Comparison of ENCODE assay signal across 1 cellular context in the genomic region with DNA sequence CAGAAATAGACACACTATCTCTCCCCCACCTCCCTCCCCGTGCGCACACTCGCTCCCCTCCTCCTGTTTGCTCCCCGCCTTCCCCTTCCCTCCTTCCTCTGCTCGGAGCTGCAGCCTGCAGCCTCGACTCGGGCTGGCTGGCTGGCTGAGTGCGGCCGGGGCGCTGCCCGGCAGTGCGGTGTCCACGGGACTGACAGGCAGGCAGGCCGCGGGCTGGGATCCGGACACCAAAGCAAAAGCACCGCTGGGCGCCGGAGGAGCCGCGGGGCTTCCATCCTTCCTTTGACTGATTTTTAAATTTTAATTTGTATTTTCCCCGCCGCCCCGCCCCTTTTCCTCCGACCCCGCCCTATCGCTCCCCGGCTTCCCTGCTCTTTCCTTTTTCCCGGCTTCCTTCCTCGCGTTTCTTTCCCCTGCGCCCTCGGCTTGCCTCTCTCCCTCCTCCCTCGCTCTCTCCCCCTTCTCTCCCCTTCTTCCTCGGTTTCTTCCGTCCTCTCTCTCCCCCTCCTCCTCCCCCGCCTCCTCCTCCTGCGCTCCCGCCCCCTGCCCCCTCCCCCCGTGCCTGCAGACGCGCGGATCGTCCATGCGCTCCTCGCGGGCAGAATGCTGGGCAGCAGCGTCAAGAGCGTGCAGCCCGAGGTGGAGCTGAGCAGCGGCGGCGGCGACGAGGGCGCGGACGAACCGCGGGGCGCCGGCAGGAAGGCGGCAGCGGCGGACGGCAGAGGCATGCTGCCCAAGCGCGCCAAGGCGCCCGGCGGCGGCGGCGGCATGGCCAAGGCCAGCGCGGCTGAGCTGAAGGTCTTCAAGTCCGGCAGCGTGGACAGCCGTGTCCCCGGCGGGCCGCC.
A peak's percentile ranks its signal among the peaks of the same experiment; 100 is the strongest.
TF ChIP-seq lines count a peak whose summit lies in the region.

No MANE protein-coding gene starts in this region.

TF ChIP-seq in K562, 482 proteins besides CTCF, POLR2A, EP300 and RAD21 (continued from another document and continues in another):
- TF ChIP-seq, protein P1, sequence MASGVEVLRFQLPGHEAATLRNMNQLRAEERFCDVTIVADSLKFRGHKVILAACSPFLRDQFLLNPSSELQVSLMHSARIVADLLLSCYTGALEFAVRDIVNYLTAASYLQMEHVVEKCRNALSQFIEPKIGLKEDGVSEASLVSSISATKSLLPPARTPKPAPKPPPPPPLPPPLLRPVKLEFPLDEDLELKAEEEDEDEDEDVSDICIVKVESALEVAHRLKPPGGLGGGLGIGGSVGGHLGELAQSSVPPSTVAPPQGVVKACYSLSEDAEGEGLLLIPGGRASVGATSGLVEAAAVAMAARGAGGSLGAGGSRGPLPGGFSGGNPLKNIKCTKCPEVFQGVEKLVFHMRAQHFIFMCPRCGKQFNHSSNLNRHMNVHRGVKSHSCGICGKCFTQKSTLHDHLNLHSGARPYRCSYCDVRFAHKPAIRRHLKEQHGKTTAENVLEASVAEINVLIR (CRISPR knock-in tag; IDR thresholded peaks at IDR 0.05) = no peak
- no peak for TF ChIP-seq ZNF23 (CRISPR knock-in tag; IDR thresholded peaks at IDR 0.05)
- no peak for TF ChIP-seq EZH2 (IDR thresholded peaks at IDR 0.05; ENCODE audit: borderline replicate concordance, low read depth, low read length)
- TF ChIP-seq, protein P2, sequence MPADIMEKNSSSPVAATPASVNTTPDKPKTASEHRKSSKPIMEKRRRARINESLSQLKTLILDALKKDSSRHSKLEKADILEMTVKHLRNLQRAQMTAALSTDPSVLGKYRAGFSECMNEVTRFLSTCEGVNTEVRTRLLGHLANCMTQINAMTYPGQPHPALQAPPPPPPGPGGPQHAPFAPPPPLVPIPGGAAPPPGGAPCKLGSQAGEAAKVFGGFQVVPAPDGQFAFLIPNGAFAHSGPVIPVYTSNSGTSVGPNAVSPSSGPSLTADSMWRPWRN (IDR thresholded peaks at IDR 0.05; ENCODE audit: low read depth) = no peak
- peak; percentile 30 for TF ChIP-seq PCBP1 (IDR thresholded peaks at IDR 0.05; ENCODE audit: low read depth, low read length, poor library complexity, severe bottlenecking)
- no peak for TF ChIP-seq TCFL5 (CRISPR knock-in tag; conservative IDR thresholded peaks at IDR 0.05)
- no peak for TF ChIP-seq XRCC4 (IDR thresholded peaks at IDR 0.05; ENCODE audit: extremely low read depth, insufficient read depth, insufficient read length)
- no peak for TF ChIP-seq ZNF77 (CRISPR knock-in tag; IDR thresholded peaks at IDR 0.05)
- TF ChIP-seq ZKSCAN1 (IDR thresholded peaks at IDR 0.05; ENCODE audit: low read depth, low read length) = no peak
- TF ChIP-seq HLTF (IDR thresholded peaks at IDR 0.05) = no peak
- TF ChIP-seq CHD2 (IDR thresholded peaks at IDR 0.05; ENCODE audit: low read depth, low read length) = no peak
- no peak for TF ChIP-seq ZNF445 (CRISPR knock-in tag; IDR thresholded peaks at IDR 0.05; ENCODE audit: low read depth)
- no peak for TF ChIP-seq ZBTB8A (IDR thresholded peaks at IDR 0.05; ENCODE audit: partially characterized antibody)
- no peak for TF ChIP-seq CHD1 (IDR thresholded peaks at IDR 0.05; ENCODE audit: low read length)
- no peak for TF ChIP-seq TAF15 (IDR thresholded peaks at IDR 0.05; ENCODE audit: low read depth, low read length)
- TF ChIP-seq ZNF232 (CRISPR knock-in tag; IDR thresholded peaks at IDR 0.05) = no peak
- no peak for TF ChIP-seq PTRF (tag; IDR thresholded peaks at IDR 0.05)
- TF ChIP-seq, protein P3, sequence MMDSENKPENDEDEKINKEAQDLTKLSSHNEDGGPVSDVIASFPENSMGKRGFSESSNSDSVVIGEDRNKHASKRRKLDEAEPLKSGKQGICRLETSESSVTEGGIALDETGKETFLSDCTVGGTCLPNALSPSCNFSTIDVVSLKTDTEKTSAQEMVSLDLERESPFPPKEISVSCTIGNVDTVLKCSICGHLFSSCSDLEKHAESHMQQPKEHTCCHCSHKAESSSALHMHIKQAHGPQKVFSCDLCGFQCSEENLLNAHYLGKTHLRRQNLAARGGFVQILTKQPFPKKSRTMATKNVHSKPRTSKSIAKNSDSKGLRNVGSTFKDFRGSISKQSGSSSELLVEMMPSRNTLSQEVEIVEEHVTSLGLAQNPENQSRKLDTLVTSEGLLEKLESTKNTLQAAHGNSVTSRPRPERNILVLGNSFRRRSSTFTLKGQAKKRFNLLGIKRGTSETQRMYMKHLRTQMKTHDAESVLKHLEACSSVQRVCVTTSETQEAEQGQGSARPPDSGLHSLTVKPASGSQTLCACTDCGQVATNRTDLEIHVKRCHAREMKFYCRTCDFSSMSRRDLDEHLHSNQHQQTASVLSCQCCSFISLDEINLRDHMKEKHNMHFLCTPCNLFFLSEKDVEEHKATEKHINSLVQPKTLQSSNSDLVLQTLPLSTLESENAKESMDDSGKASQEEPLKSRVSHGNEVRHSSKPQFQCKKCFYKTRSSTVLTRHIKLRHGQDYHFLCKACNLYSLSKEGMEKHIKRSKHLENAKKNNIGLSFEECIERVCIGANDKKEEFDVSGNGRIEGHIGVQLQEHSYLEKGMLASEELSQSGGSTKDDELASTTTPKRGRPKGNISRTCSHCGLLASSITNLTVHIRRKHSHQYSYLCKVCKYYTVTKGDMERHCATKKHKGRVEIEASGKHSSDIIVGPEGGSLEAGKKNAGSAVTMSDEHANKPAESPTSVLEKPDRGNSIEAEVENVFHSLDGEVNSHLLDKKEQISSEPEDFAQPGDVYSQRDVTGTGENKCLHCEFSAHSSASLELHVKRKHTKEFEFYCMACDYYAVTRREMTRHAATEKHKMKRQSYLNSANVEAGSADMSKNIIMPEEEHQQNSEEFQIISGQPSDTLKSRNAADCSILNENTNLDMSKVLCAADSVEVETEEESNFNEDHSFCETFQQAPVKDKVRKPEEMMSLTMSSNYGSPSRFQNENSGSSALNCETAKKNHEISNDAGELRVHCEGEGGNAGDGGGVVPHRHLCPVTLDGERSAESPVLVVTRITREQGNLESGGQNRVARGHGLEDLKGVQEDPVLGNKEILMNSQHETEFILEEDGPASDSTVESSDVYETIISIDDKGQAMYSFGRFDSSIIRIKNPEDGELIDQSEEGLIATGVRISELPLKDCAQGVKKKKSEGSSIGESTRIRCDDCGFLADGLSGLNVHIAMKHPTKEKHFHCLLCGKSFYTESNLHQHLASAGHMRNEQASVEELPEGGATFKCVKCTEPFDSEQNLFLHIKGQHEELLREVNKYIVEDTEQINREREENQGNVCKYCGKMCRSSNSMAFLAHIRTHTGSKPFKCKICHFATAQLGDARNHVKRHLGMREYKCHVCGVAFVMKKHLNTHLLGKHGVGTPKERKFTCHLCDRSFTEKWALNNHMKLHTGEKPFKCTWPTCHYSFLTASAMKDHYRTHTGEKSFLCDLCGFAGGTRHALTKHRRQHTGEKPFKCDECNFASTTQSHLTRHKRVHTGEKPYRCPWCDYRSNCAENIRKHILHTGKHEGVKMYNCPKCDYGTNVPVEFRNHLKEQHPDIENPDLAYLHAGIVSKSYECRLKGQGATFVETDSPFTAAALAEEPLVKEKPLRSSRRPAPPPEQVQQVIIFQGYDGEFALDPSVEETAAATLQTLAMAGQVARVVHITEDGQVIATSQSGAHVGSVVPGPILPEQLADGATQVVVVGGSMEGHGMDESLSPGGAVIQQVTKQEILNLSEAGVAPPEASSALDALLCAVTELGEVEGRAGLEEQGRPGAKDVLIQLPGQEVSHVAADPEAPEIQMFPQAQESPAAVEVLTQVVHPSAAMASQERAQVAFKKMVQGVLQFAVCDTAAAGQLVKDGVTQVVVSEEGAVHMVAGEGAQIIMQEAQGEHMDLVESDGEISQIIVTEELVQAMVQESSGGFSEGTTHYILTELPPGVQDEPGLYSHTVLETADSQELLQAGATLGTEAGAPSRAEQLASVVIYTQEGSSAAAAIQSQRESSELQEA (IDR thresholded peaks at IDR 0.05; ENCODE audit: low read depth) = no peak
- no peak for TF ChIP-seq BDP1 (IDR thresholded peaks at IDR 0.05; ENCODE audit: insufficient read depth, insufficient read length)
- TF ChIP-seq SMARCA4 (IDR thresholded peaks at IDR 0.05) = no peak
- TF ChIP-seq FOS (IDR thresholded peaks at IDR 0.05; ENCODE audit: extremely low read depth, insufficient read length) = no peak
- TF ChIP-seq, protein P4, sequence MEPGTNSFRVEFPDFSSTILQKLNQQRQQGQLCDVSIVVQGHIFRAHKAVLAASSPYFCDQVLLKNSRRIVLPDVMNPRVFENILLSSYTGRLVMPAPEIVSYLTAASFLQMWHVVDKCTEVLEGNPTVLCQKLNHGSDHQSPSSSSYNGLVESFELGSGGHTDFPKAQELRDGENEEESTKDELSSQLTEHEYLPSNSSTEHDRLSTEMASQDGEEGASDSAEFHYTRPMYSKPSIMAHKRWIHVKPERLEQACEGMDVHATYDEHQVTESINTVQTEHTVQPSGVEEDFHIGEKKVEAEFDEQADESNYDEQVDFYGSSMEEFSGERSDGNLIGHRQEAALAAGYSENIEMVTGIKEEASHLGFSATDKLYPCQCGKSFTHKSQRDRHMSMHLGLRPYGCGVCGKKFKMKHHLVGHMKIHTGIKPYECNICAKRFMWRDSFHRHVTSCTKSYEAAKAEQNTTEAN (CRISPR knock-in tag; IDR thresholded peaks at IDR 0.05) = no peak
- TF ChIP-seq, protein P5, sequence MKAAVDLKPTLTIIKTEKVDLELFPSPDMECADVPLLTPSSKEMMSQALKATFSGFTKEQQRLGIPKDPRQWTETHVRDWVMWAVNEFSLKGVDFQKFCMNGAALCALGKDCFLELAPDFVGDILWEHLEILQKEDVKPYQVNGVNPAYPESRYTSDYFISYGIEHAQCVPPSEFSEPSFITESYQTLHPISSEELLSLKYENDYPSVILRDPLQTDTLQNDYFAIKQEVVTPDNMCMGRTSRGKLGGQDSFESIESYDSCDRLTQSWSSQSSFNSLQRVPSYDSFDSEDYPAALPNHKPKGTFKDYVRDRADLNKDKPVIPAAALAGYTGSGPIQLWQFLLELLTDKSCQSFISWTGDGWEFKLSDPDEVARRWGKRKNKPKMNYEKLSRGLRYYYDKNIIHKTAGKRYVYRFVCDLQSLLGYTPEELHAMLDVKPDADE (conservative IDR thresholded peaks at IDR 0.05; ENCODE audit: control insufficient read depth, low read depth, low read length) = no peak
- TF ChIP-seq RFX5 (IDR thresholded peaks at IDR 0.05; ENCODE audit: low read depth, low read length) = no peak
- TF ChIP-seq, protein P6, sequence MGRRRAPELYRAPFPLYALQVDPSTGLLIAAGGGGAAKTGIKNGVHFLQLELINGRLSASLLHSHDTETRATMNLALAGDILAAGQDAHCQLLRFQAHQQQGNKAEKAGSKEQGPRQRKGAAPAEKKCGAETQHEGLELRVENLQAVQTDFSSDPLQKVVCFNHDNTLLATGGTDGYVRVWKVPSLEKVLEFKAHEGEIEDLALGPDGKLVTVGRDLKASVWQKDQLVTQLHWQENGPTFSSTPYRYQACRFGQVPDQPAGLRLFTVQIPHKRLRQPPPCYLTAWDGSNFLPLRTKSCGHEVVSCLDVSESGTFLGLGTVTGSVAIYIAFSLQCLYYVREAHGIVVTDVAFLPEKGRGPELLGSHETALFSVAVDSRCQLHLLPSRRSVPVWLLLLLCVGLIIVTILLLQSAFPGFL (CRISPR knock-in tag; IDR thresholded peaks at IDR 0.05) = no peak
- TF ChIP-seq TRIM24 (IDR thresholded peaks at IDR 0.05) = no peak
- no peak for TF ChIP-seq CBX3 (IDR thresholded peaks at IDR 0.05; ENCODE audit: borderline replicate concordance in 1 of 2, low read length in 2 of 2)
- TF ChIP-seq EGR1 (conservative IDR thresholded peaks at IDR 0.05) = peak; percentile 63
- no peak for TF ChIP-seq GATA2 (CRISPR knock-in tag; IDR thresholded peaks at IDR 0.05)
- TF ChIP-seq HNRNPK (IDR thresholded peaks at IDR 0.05; ENCODE audit: low read depth, low read length, poor library complexity, severe bottlenecking) = no peak
- no peak for TF ChIP-seq SRSF9 (IDR thresholded peaks at IDR 0.05; ENCODE audit: borderline replicate concordance, low read depth, low read length)
- TF ChIP-seq ELF4 (CRISPR knock-in tag; IDR thresholded peaks at IDR 0.05) = 0 out of 2 replicates have a peak, but pooled peaks have one; percentile 31
- no peak for TF ChIP-seq ZNF12 (CRISPR knock-in tag; IDR thresholded peaks at IDR 0.05)
- TF ChIP-seq RBM17 (IDR thresholded peaks at IDR 0.05; ENCODE audit: borderline replicate concordance, low read depth, low read length) = no peak
- no peak for TF ChIP-seq FOXA3 (CRISPR knock-in tag; conservative IDR thresholded peaks at IDR 0.05 in 1 of 2, IDR thresholded peaks at IDR 0.05 in 1 of 2)
- no peak for TF ChIP-seq MEIS2 (IDR thresholded peaks at IDR 0.05; ENCODE audit: partially characterized antibody)
- 0 out of 2 replicates have a peak, but pooled peaks have one; percentile 66 for TF ChIP-seq RHOXF2B (CRISPR knock-in tag; conservative IDR thresholded peaks at IDR 0.05)
- TF ChIP-seq CC2D1A (IDR thresholded peaks at IDR 0.05) = no peak
- TF ChIP-seq ZFPM2 (CRISPR knock-in tag; IDR thresholded peaks at IDR 0.05) = no peak
- no peak for TF ChIP-seq CCNT2 (IDR thresholded peaks at IDR 0.05; ENCODE audit: borderline replicate concordance, extremely low read depth, insufficient read length, low read depth, low read length)
- TF ChIP-seq, protein P7, sequence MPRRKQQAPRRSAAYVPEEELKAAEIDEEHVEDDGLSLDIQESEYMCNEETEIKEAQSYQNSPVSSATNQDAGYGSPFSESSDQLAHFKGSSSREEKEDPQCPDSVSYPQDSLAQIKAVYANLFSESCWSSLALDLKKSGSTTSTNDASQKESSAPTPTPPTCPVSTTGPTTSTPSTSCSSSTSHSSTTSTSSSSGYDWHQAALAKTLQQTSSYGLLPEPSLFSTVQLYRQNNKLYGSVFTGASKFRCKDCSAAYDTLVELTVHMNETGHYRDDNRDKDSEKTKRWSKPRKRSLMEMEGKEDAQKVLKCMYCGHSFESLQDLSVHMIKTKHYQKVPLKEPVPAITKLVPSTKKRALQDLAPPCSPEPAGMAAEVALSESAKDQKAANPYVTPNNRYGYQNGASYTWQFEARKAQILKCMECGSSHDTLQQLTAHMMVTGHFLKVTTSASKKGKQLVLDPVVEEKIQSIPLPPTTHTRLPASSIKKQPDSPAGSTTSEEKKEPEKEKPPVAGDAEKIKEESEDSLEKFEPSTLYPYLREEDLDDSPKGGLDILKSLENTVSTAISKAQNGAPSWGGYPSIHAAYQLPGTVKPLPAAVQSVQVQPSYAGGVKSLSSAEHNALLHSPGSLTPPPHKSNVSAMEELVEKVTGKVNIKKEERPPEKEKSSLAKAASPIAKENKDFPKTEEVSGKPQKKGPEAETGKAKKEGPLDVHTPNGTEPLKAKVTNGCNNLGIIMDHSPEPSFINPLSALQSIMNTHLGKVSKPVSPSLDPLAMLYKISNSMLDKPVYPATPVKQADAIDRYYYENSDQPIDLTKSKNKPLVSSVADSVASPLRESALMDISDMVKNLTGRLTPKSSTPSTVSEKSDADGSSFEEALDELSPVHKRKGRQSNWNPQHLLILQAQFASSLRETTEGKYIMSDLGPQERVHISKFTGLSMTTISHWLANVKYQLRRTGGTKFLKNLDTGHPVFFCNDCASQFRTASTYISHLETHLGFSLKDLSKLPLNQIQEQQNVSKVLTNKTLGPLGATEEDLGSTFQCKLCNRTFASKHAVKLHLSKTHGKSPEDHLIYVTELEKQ (CRISPR knock-in tag; IDR thresholded peaks at IDR 0.05) = no peak
